Comparison of ENCODE assay signal across 15 cellular contexts in the genomic region with DNA sequence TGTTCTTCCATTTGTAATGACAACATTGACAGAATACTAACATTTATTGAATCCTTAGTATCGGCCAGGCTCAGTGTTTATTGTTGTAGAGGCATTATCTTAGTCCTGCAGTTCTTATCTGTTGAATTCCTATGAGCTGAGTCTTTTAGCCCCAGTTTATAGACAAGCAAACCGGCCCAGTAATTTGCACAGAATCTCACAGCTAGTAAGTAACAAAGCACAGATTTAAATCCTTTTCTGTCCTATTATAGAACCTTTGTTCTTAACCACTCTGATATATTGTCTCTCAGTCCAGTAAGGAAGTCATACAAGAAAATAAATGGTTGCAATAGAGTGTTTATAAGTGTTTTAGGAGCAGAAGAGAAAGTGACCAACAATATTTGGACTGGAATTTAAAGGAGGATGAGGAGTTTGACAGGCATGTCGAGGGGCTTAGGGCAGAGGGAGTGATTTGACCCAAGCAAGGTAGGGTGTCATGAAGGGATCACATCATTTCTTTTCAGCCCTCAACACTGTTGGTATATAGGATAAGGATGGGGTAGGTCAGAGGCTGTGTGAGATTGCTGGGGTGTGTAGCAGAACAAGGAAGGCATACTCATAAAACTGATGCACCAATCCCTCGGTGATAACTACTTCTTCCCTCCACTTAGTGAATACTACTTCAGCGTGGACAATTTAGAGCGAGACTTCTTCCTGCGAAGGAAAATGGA. TPM values are rescaled to one million over a fixed set of nuclear protein-coding genes. Genes with fewer than 3 reads are reported as not detected.
A peak's percentile ranks its signal among the peaks of the same experiment; 100 is the strongest.
DNase-seq lines count a peak whose midpoint lies in the region; ATAC-seq and TF ChIP-seq lines count a peak whose summit lies in the region.
"Had no signal": no experiment of that assay in that cellular context is flagged by ENCODE, and none has a peak within 500 bp of the region (broad histone marks: within the 10 kb centered on the region; RNA-seq: fewer than 3 reads in every experiment).

No MANE protein-coding gene starts in this region.

- no peak overlapping the region for H3K4me3 Mint-ChIP-seq in activated CD8-positive, alpha-beta T cell treated with anti-CD3 and anti-CD28 coated beads for 36 hours
- H3K4me3 Mint-ChIP-seq in activated CD8-positive, alpha-beta T cell treated with anti-CD3 and anti-CD28 coated beads, Interleukin-2, amount 10 ng/mL, durations not matched to agents 7 days and 5 days = no peak overlapping the region

- H3K4me3 ChIP-seq in right atrium auricular region = no peak overlapping the region
- H3K4me3 ChIP-seq: thoracic aorta had no signal

- H3K36me3 ChIP-seq in right atrium auricular region = peaks cover 43% of the 10 kb centered on the region

- DNase-seq in activated CD8-positive, alpha-beta T cell treated with anti-CD3 and anti-CD28 coated beads for 36 hours = no peak
- DNase-seq in activated CD8-positive, alpha-beta T cell treated with anti-CD3 and anti-CD28 coated beads, Interleukin-2, amount 10 ng/mL, durations not matched to agents 7 days and 5 days = no peak
- peak; percentile 80 for DNase-seq in amniotic epithelial cell (ENCODE audit: low read depth)
- no peak for DNase-seq in right atrium auricular region (ENCODE audit: low spot score)
- peak; percentile 2 for DNase-seq in sciatic nerve (ENCODE audit: low spot score)
- DNase-seq in posterior cingulate gyrus = no peak
- no peak for DNase-seq in cerebellar cortex (ENCODE audit: low spot score)
- DNase-seq: activated CD4-positive, alpha-beta T cell treated with anti-CD3 and anti-CD28 coated beads for 48 hours; activated gamma-delta T cell; DMS79 treated with DMSO at 0.1 percent for 48 hours; HCEC 1CT; NCI-H1694 treated with DMSO at 0.1 percent for 48 hours had no signal

- no peaks in the 10 kb centered on the region for H3K9me3 Mint-ChIP-seq in activated CD8-positive, alpha-beta T cell treated with anti-CD3 and anti-CD28 coated beads for 36 hours
- H3K9me3 Mint-ChIP-seq in activated CD8-positive, alpha-beta T cell treated with anti-CD3 and anti-CD28 coated beads, Interleukin-2, amount 10 ng/mL, durations not matched to agents 7 days and 5 days (ENCODE audit: insufficient read depth) = no peaks in the 10 kb centered on the region

- POLR2A ChIA-PET in activated CD8-positive, alpha-beta T cell treated with anti-CD3 and anti-CD28 coated beads for 36 hours (lab: Charles Lee) = interaction anchor here (1.0 kb wide), 1 partner anchor 56 kb away, joined by 3 read pairs; a partner anchor contains a TSS
- POLR2A ChIA-PET in activated CD8-positive, alpha-beta T cell treated with anti-CD3 and anti-CD28 coated beads, Interleukin-2, amount 10 ng/mL, durations not matched to agents 7 days and 5 days (lab: Charles Lee) = no interaction called here

- peaks cover 62% of the 10 kb centered on the region for H3K36me3 Mint-ChIP-seq in activated CD8-positive, alpha-beta T cell treated with anti-CD3 and anti-CD28 coated beads for 36 hours (ENCODE audit: low read depth)
- peaks cover 66% of the 10 kb centered on the region for H3K36me3 Mint-ChIP-seq in activated CD8-positive, alpha-beta T cell treated with anti-CD3 and anti-CD28 coated beads, Interleukin-2, amount 10 ng/mL, durations not matched to agents 7 days and 5 days (ENCODE audit: low read depth)

- H3K4me1 Mint-ChIP-seq in activated CD8-positive, alpha-beta T cell treated with anti-CD3 and anti-CD28 coated beads for 36 hours (ENCODE audit: low read depth) = peaks cover 13% of the 10 kb centered on the region
- H3K4me1 Mint-ChIP-seq in activated CD8-positive, alpha-beta T cell treated with anti-CD3 and anti-CD28 coated beads, Interleukin-2, amount 10 ng/mL, durations not matched to agents 7 days and 5 days (ENCODE audit: low read depth) = peaks cover 26% of the 10 kb centered on the region

- H3K27ac ChIP-seq in right atrium auricular region = peak overlapping the region; percentile 29 to 73
- H3K27ac ChIP-seq: thoracic aorta had no signal

- no peak for TF ChIP-seq CTCF in activated CD8-positive, alpha-beta T cell treated with anti-CD3 and anti-CD28 coated beads for 36 hours (IDR thresholded peaks at IDR 0.05)
- TF ChIP-seq CTCF in right atrium auricular region (IDR thresholded peaks at IDR 0.05) = no peak

- no peak for ATAC-seq in activated CD8-positive, alpha-beta T cell treated with anti-CD3 and anti-CD28 coated beads for 36 hours
- no peak for ATAC-seq in activated CD8-positive, alpha-beta T cell treated with anti-CD3 and anti-CD28 coated beads, Interleukin-2, amount 10 ng/mL, durations not matched to agents 7 days and 5 days
- ATAC-seq in sciatic nerve = peak; percentile 25
- no peak for ATAC-seq in activated CD4-positive, CD25-positive, alpha-beta regulatory T cell treated with anti-CD3 and anti-CD28 coated beads, Interleukin-2, amount 50 U/mL, for 24 hours

- peaks cover 0 to 21% of the 10 kb centered on the region in 2 donors for H3K4me1 ChIP-seq in right atrium auricular region

- H3K27me3 Mint-ChIP-seq in activated CD8-positive, alpha-beta T cell treated with anti-CD3 and anti-CD28 coated beads for 36 hours = no peaks in the 10 kb centered on the region
- no peaks in the 10 kb centered on the region for H3K27me3 Mint-ChIP-seq in activated CD8-positive, alpha-beta T cell treated with anti-CD3 and anti-CD28 coated beads, Interleukin-2, amount 10 ng/mL, durations not matched to agents 7 days and 5 days (ENCODE audit: low read depth)

- H3K9me3 ChIP-seq in right atrium auricular region = no peaks in the 10 kb centered on the region
- H3K9me3 ChIP-seq: thoracic aorta had no signal

- CTCF ChIA-PET in activated CD8-positive, alpha-beta T cell treated with anti-CD3 and anti-CD28 coated beads for 36 hours (lab: Charles Lee) = interaction anchor here (0.6 to 1.1 kb wide), 2 partner anchors 11 to 144 kb away, joined by 3 read pairs; no protein-coding TSS in a partner anchor
- CTCF ChIA-PET in activated CD8-positive, alpha-beta T cell treated with anti-CD3 and anti-CD28 coated beads, Interleukin-2, amount 10 ng/mL, durations not matched to agents 7 days and 5 days (lab: Charles Lee) = no interaction called here

- peak overlapping the region; percentile 0 for H3K27ac Mint-ChIP-seq in activated CD8-positive, alpha-beta T cell treated with anti-CD3 and anti-CD28 coated beads for 36 hours
- H3K27ac Mint-ChIP-seq in activated CD8-positive, alpha-beta T cell treated with anti-CD3 and anti-CD28 coated beads, Interleukin-2, amount 10 ng/mL, durations not matched to agents 7 days and 5 days = no peak overlapping the region

- intact Hi-C loops in activated CD8-positive, alpha-beta T cell treated with anti-CD3 and anti-CD28 coated beads for 36 hours (cut with micrococcal nuclease) = no loop called here
- intact Hi-C loops in sciatic nerve (cut with DNase I) (no loop called here), posterior cingulate gyrus (cut with DNase I) (no loop called here)

- H3K27me3 ChIP-seq in right atrium auricular region = no peaks in the 10 kb centered on the region

RNA-seq across cellular contexts. Expression of a gene that starts 39.5 kb away (rescaled TPM):
- 100 to 1,000 TPM; 214 to 218 TPM for total RNA-seq in activated CD8-positive, alpha-beta T cell treated with anti-CD3 and anti-CD28 coated beads for 36 hours
- total RNA-seq in activated CD8-positive, alpha-beta T cell treated with anti-CD3 and anti-CD28 coated beads, Interleukin-2, amount 10 ng/mL, durations not matched to agents 7 days and 5 days = 100 to 1,000 TPM; 201 to 208 TPM
- 10 to 100 TPM; 92.4 to 98.1 TPM for total RNA-seq in right atrium auricular region
- 157 TPM for total RNA-seq in sciatic nerve

RNA-seq across cellular contexts. Expression of a gene that starts 55.7 kb away (rescaled TPM):
- total RNA-seq in activated CD8-positive, alpha-beta T cell treated with anti-CD3 and anti-CD28 coated beads for 36 hours = not detected
- total RNA-seq in activated CD8-positive, alpha-beta T cell treated with anti-CD3 and anti-CD28 coated beads, Interleukin-2, amount 10 ng/mL, durations not matched to agents 7 days and 5 days = not detected
- total RNA-seq in right atrium auricular region = 10 to 100 TPM; 22.1 to 24.6 TPM
- total RNA-seq in sciatic nerve = 60.9 TPM
- total RNA-seq: A673 had no signal

Comparison
In these comparisons a context has a peak if more than half of its experiments do, and no peak if none do; other contexts are left out.
1. DNase-seq: peak in amniotic epithelial cell (single experiment) and sciatic nerve (single experiment); none in activated CD8-positive, alpha-beta T cell treated with anti-CD3 and anti-CD28 coated beads for 36 hours (single experiment), activated CD8-positive, alpha-beta T cell treated with anti-CD3 and anti-CD28 coated beads, Interleukin-2, amount 10 ng/mL, durations not matched to agents 7 days and 5 days (single experiment), right atrium auricular region (single experiment), posterior cingulate gyrus (0 of 10) and cerebellar cortex (single experiment).
2. RNA of a gene that starts 55.7 kb away (total RNA-seq): 60.9 TPM in sciatic nerve (single experiment) and 22.1 to 24.6 TPM in right atrium auricular region; not detected in activated CD8-positive, alpha-beta T cell treated with anti-CD3 and anti-CD28 coated beads, Interleukin-2, amount 10 ng/mL, durations not matched to agents 7 days and 5 days and not detected in activated CD8-positive, alpha-beta T cell treated with anti-CD3 and anti-CD28 coated beads for 36 hours; every median in the first group is over 10 times any median in the second.